ENCODE assay signal across 1 cellular context in the genomic region with DNA sequence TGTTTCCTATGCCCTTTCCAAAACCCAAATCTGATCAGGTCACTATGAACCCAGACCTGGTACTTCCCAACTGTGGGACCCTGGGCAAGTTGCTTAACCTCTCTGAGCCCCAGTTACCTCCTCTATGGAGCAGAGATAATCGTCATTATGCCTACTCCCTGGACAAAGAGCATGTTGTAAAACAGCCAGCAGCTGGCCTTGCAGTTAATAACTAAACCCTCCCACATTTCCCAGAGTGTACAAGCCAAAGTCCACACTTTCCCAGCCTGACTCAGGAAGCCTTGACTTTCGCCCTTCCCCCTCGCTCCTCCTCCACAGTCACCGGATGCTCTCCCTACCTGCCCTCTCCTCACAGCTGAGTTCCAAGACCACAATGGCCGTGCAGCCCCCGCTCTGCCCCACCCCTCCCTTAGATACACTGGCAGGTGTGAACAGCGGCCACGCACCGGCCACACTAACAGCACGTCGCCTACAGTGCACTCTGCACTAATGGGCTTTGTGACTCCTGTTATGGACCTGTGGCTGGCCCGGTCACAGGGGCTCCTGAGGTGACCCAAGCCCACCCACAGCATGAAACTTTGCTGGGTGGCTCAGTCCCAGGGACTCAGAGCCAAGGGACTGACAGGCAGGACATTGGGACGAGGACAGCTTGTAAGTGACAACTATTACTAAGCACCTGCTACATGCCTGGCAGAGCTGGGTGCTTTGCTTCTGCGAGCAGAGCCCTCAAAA.
TF ChIP-seq lines count a peak whose summit lies in the region.

No MANE protein-coding gene starts in this region.

TF ChIP-seq in HepG2, 621 proteins besides CTCF, POLR2A, EP300 and RAD21 (continued from another document and continues in another):
- TF ChIP-seq, protein P1, sequence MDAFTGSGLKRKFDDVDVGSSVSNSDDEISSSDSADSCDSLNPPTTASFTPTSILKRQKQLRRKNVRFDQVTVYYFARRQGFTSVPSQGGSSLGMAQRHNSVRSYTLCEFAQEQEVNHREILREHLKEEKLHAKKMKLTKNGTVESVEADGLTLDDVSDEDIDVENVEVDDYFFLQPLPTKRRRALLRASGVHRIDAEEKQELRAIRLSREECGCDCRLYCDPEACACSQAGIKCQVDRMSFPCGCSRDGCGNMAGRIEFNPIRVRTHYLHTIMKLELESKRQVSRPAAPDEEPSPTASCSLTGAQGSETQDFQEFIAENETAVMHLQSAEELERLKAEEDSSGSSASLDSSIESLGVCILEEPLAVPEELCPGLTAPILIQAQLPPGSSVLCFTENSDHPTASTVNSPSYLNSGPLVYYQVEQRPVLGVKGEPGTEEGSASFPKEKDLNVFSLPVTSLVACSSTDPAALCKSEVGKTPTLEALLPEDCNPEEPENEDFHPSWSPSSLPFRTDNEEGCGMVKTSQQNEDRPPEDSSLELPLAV (CRISPR knock-in tag; conservative IDR thresholded peaks at IDR 0.05; ENCODE audit: low read depth): 0 out of 2 replicates have a peak, but pooled peaks have one; percentile 60
- TF ChIP-seq THYN1 (CRISPR knock-in tag; IDR thresholded peaks at IDR 0.05; ENCODE audit: borderline replicate concordance, low read depth): no peak
- TF ChIP-seq ZNF326 (CRISPR knock-in tag; IDR thresholded peaks at IDR 0.05; ENCODE audit: borderline replicate concordance): no peak
- TF ChIP-seq BCL6 (CRISPR knock-in tag; IDR thresholded peaks at IDR 0.05): peak; percentile 75
- TF ChIP-seq NR2F1 (CRISPR knock-in tag; IDR thresholded peaks at IDR 0.05): peak; percentile 51 to 63; a peak in 3 of 4 replicates
- peak; percentile 85 for TF ChIP-seq PRPF4 (IDR thresholded peaks at IDR 0.05; ENCODE audit: low read depth, low read length, poor library complexity, severe bottlenecking)
- TF ChIP-seq ZKSCAN5 (CRISPR knock-in tag; IDR thresholded peaks at IDR 0.05): no peak
- no peak for TF ChIP-seq U2AF1 (optimal IDR thresholded peaks at IDR 0.05; ENCODE audit: low read depth, low read length)
- peak; percentile 72 for TF ChIP-seq MAFF (IDR thresholded peaks at IDR 0.05; ENCODE audit: low read depth, low read length)
- no peak for TF ChIP-seq ZNF253 (CRISPR knock-in tag; IDR thresholded peaks at IDR 0.05; ENCODE audit: borderline replicate concordance)
- TF ChIP-seq RARG (CRISPR knock-in tag; IDR thresholded peaks at IDR 0.05; ENCODE audit: low read depth): peak; percentile 94
- peak; percentile 35; the same call in 1 of the 2 replicates for TF ChIP-seq RFXAP (CRISPR knock-in tag; IDR thresholded peaks at IDR 0.05; ENCODE audit: borderline replicate concordance)
- TF ChIP-seq, protein P2, sequence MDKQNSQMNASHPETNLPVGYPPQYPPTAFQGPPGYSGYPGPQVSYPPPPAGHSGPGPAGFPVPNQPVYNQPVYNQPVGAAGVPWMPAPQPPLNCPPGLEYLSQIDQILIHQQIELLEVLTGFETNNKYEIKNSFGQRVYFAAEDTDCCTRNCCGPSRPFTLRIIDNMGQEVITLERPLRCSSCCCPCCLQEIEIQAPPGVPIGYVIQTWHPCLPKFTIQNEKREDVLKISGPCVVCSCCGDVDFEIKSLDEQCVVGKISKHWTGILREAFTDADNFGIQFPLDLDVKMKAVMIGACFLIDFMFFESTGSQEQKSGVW (CRISPR knock-in tag; IDR thresholded peaks at IDR 0.05; ENCODE audit: borderline replicate concordance): peak; percentile 72; the same call in 1 of the 2 replicates
- TF ChIP-seq, protein P3, sequence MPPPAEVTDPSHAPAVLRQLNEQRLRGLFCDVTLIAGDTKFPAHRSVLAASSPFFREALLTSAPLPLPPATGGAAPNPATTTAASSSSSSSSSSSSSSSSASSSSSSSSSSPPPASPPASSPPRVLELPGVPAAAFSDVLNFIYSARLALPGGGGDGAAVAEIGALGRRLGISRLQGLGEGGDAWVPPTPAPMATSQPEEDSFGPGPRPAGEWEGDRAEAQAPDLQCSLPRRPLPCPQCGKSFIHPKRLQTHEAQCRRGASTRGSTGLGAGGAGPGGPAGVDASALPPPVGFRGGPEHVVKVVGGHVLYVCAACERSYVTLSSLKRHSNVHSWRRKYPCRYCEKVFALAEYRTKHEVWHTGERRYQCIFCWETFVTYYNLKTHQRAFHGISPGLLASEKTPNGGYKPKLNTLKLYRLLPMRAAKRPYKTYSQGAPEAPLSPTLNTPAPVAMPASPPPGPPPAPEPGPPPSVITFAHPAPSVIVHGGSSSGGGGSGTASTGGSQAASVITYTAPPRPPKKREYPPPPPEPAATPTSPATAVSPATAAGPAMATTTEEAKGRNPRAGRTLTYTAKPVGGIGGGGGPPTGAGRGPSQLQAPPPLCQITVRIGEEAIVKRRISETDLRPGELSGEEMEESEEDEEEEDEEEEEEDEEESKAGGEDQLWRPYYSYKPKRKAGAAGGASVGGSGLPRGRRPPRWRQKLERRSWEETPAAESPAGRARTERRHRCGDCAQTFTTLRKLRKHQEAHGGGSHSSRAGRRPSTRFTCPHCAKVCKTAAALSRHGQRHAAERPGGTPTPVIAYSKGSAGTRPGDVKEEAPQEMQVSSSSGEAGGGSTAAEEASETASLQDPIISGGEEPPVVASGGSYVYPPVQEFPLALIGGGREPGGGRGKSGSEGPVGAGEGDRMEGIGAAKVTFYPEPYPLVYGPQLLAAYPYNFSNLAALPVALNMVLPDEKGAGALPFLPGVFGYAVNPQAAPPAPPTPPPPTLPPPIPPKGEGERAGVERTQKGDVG (CRISPR knock-in tag; IDR thresholded peaks at IDR 0.05; ENCODE audit: borderline replicate concordance): peak; percentile 87; the same call in 1 of the 2 replicates
- TF ChIP-seq, protein P4, sequence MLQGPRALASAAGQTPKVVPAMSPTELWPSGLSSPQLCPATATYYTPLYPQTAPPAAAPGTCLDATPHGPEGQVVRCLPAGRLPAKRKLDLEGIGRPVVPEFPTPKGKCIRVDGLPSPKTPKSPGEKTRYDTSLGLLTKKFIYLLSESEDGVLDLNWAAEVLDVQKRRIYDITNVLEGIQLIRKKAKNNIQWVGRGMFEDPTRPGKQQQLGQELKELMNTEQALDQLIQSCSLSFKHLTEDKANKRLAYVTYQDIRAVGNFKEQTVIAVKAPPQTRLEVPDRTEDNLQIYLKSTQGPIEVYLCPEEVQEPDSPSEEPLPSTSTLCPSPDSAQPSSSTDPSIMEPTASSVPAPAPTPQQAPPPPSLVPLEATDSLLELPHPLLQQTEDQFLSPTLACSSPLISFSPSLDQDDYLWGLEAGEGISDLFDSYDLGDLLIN (CRISPR knock-in tag; IDR thresholded peaks at IDR 0.05; ENCODE audit: borderline replicate concordance): no peak; the same call in 1 of the 2 replicates
- TF ChIP-seq, protein P5, sequence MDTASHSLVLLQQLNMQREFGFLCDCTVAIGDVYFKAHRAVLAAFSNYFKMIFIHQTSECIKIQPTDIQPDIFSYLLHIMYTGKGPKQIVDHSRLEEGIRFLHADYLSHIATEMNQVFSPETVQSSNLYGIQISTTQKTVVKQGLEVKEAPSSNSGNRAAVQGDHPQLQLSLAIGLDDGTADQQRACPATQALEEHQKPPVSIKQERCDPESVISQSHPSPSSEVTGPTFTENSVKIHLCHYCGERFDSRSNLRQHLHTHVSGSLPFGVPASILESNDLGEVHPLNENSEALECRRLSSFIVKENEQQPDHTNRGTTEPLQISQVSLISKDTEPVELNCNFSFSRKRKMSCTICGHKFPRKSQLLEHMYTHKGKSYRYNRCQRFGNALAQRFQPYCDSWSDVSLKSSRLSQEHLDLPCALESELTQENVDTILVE (CRISPR knock-in tag; IDR thresholded peaks at IDR 0.05): peak; percentile 84
- TF ChIP-seq, protein P6, sequence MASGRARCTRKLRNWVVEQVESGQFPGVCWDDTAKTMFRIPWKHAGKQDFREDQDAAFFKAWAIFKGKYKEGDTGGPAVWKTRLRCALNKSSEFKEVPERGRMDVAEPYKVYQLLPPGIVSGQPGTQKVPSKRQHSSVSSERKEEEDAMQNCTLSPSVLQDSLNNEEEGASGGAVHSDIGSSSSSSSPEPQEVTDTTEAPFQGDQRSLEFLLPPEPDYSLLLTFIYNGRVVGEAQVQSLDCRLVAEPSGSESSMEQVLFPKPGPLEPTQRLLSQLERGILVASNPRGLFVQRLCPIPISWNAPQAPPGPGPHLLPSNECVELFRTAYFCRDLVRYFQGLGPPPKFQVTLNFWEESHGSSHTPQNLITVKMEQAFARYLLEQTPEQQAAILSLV (CRISPR knock-in tag; IDR thresholded peaks at IDR 0.05; ENCODE audit: borderline replicate concordance): peak; percentile 73; the same call in 1 of the 2 replicates
- TF ChIP-seq, protein P7, sequence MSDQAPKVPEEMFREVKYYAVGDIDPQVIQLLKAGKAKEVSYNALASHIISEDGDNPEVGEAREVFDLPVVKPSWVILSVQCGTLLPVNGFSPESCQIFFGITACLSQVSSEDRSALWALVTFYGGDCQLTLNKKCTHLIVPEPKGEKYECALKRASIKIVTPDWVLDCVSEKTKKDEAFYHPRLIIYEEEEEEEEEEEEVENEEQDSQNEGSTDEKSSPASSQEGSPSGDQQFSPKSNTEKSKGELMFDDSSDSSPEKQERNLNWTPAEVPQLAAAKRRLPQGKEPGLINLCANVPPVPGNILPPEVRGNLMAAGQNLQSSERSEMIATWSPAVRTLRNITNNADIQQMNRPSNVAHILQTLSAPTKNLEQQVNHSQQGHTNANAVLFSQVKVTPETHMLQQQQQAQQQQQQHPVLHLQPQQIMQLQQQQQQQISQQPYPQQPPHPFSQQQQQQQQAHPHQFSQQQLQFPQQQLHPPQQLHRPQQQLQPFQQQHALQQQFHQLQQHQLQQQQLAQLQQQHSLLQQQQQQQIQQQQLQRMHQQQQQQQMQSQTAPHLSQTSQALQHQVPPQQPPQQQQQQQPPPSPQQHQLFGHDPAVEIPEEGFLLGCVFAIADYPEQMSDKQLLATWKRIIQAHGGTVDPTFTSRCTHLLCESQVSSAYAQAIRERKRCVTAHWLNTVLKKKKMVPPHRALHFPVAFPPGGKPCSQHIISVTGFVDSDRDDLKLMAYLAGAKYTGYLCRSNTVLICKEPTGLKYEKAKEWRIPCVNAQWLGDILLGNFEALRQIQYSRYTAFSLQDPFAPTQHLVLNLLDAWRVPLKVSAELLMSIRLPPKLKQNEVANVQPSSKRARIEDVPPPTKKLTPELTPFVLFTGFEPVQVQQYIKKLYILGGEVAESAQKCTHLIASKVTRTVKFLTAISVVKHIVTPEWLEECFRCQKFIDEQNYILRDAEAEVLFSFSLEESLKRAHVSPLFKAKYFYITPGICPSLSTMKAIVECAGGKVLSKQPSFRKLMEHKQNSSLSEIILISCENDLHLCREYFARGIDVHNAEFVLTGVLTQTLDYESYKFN (CRISPR knock-in tag; conservative IDR thresholded peaks at IDR 0.05): peak; percentile 100
- TF ChIP-seq, protein P8, sequence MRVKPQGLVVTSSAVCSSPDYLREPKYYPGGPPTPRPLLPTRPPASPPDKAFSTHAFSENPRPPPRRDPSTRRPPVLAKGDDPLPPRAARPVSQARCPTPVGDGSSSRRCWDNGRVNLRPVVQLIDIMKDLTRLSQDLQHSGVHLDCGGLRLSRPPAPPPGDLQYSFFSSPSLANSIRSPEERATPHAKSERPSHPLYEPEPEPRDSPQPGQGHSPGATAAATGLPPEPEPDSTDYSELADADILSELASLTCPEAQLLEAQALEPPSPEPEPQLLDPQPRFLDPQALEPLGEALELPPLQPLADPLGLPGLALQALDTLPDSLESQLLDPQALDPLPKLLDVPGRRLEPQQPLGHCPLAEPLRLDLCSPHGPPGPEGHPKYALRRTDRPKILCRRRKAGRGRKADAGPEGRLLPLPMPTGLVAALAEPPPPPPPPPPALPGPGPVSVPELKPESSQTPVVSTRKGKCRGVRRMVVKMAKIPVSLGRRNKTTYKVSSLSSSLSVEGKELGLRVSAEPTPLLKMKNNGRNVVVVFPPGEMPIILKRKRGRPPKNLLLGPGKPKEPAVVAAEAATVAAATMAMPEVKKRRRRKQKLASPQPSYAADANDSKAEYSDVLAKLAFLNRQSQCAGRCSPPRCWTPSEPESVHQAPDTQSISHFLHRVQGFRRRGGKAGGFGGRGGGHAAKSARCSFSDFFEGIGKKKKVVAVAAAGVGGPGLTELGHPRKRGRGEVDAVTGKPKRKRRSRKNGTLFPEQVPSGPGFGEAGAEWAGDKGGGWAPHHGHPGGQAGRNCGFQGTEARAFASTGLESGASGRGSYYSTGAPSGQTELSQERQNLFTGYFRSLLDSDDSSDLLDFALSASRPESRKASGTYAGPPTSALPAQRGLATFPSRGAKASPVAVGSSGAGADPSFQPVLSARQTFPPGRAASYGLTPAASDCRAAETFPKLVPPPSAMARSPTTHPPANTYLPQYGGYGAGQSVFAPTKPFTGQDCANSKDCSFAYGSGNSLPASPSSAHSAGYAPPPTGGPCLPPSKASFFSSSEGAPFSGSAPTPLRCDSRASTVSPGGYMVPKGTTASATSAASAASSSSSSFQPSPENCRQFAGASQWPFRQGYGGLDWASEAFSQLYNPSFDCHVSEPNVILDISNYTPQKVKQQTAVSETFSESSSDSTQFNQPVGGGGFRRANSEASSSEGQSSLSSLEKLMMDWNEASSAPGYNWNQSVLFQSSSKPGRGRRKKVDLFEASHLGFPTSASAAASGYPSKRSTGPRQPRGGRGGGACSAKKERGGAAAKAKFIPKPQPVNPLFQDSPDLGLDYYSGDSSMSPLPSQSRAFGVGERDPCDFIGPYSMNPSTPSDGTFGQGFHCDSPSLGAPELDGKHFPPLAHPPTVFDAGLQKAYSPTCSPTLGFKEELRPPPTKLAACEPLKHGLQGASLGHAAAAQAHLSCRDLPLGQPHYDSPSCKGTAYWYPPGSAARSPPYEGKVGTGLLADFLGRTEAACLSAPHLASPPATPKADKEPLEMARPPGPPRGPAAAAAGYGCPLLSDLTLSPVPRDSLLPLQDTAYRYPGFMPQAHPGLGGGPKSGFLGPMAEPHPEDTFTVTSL (CRISPR knock-in tag; IDR thresholded peaks at IDR 0.05; ENCODE audit: borderline replicate concordance): peak; percentile 91
- peak; percentile 90 for TF ChIP-seq ZNF274 (CRISPR knock-in tag; IDR thresholded peaks at IDR 0.05)
- TF ChIP-seq MEIS1 (CRISPR knock-in tag; IDR thresholded peaks at IDR 0.05; ENCODE audit: borderline replicate concordance): peak; percentile 89
- TF ChIP-seq SRY (CRISPR knock-in tag; IDR thresholded peaks at IDR 0.05): peak; percentile 95; the same call in 1 of the 2 replicates
- TF ChIP-seq NFKBIZ (CRISPR knock-in tag; IDR thresholded peaks at IDR 0.05): peak; percentile 84; the same call in 1 of the 2 replicates
- TF ChIP-seq RBAK (CRISPR knock-in tag; IDR thresholded peaks at IDR 0.05): peak; percentile 55; the same call in 1 of the 2 replicates
- TF ChIP-seq, protein P9, sequence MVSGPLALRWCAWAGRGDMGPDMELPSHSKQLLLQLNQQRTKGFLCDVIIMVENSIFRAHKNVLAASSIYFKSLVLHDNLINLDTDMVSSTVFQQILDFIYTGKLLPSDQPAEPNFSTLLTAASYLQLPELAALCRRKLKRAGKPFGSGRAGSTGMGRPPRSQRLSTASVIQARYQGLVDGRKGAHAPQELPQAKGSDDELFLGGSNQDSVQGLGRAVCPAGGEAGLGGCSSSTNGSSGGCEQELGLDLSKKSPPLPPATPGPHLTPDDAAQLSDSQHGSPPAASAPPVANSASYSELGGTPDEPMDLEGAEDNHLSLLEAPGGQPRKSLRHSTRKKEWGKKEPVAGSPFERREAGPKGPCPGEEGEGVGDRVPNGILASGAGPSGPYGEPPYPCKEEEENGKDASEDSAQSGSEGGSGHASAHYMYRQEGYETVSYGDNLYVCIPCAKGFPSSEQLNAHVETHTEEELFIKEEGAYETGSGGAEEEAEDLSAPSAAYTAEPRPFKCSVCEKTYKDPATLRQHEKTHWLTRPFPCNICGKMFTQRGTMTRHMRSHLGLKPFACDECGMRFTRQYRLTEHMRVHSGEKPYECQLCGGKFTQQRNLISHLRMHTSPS (CRISPR knock-in tag; IDR thresholded peaks at IDR 0.05; ENCODE audit: low read depth): peak; percentile 93; the same call in 1 of the 2 replicates
- TF ChIP-seq ZNF484 (CRISPR knock-in tag; IDR thresholded peaks at IDR 0.05; ENCODE audit: borderline replicate concordance, low read depth): no peak
- TF ChIP-seq YEATS2 (CRISPR knock-in tag; IDR thresholded peaks at IDR 0.05; ENCODE audit: borderline replicate concordance): no peak; the same call in 1 of the 2 replicates
- TF ChIP-seq SALL2 (CRISPR knock-in tag; IDR thresholded peaks at IDR 0.05): peak; percentile 84
